ENCODE assay signal across 13 cellular contexts in genomic region chr3:73419179-73419803, GRCh38.
DNase-seq lines count a peak whose midpoint lies in the region; ATAC-seq and TF ChIP-seq lines count a peak whose summit lies in the region.
"Had no signal": no experiment of that assay in that cellular context is flagged by ENCODE, and none has a peak within 500 bp of the region (broad histone marks: within the 10 kb centered on the region; RNA-seq: fewer than 3 reads in every experiment).

No MANE protein-coding gene starts in this region.

- peaks cover 7% of the 10 kb centered on the region for H3K36me3 Mint-ChIP-seq in HFFc6 (ENCODE audit: low read depth)

- intact Hi-C loops in lower lobe of right lung (cut with DNase I) (no loop called here), uterus (cut with DNase I; ENCODE audit: low total_unique reads) (no loop called here)

- H3K27me3 ChIP-seq in endocrine pancreas (ENCODE audit: control insufficient read depth, insufficient read depth, low read length) (no peaks in the 10 kb centered on the region), lower lobe of right lung (ENCODE audit: low read depth) (no peaks in the 10 kb centered on the region), uterus (no peaks in the 10 kb centered on the region)
- H3K27me3 ChIP-seq: pancreas had no signal

- H3K27ac ChIP-seq in lower lobe of right lung (peak overlapping the region; percentile 5), uterus (peak overlapping the region; percentile 73 to 86)
- H3K27ac ChIP-seq: coronary artery, HL-60, pancreas had no signal

- peaks cover 55% of the 10 kb centered on the region for H3K4me1 Mint-ChIP-seq in HFFc6 (ENCODE audit: low read depth)

- ATAC-seq in lower lobe of right lung (no peak), GM19324 (IDR thresholded peaks at IDR 0.05; ENCODE audit: low FRiP score, unreplicated experiment) (no peak), GM21367 (IDR thresholded peaks at IDR 0.05; ENCODE audit: unreplicated experiment) (no peak)

- H3K4me3 ChIP-seq in endocrine pancreas (ENCODE audit: control insufficient read depth, insufficient read depth, low read length) (peak overlapping the region; percentile 26), lower lobe of right lung (no peak overlapping the region), uterus (no peak overlapping the region)
- H3K4me3 ChIP-seq: coronary artery, pancreas had no signal

- peak; percentile 90 for DNase-seq in HFFc6
- no peak for DNase-seq in lower lobe of right lung
- DNase-seq in uterus: no peak
- no peak for DNase-seq in central memory CD4-positive, alpha-beta T cell
- DNase-seq: activated T-cell treated with anti-CD3 and anti-CD28 coated beads, Interleukin-2, amount 50 U/mL, for 24 hours; NCI-H1436 treated with DMSO at 0.1 percent for 48 hours; pancreas; T1000 had no signal

- no peak for TF ChIP-seq POLR2A in uterus (IDR thresholded peaks at IDR 0.05)

- peak overlapping the region; percentile 93 for H3K27ac Mint-ChIP-seq in HFFc6
- H3K27ac Mint-ChIP-seq: activated T-cell treated with anti-CD3 and anti-CD28 coated beads, Interleukin-2, amount 50 U/mL, for 24 hours had no signal

- H3K9me3 Mint-ChIP-seq in HFFc6: peaks cover 6% of the 10 kb centered on the region
- H3K9me3 Mint-ChIP-seq: activated T-cell treated with anti-CD3 and anti-CD28 coated beads, Interleukin-2, amount 50 U/mL, for 24 hours had no signal

- H3K36me3 ChIP-seq in endocrine pancreas (ENCODE audit: control insufficient read depth, insufficient read depth, low read length) (no peaks in the 10 kb centered on the region), lower lobe of right lung (no peaks in the 10 kb centered on the region), uterus (no peaks in the 10 kb centered on the region)
- H3K36me3 ChIP-seq: pancreas had no signal

- H3K27me3 Mint-ChIP-seq in HFFc6 (ENCODE audit: insufficient read depth): no peaks in the 10 kb centered on the region; the same call in 1 of the 2 replicates

- peak overlapping the region; percentile 85 for H3K4me3 Mint-ChIP-seq in HFFc6
- H3K4me3 Mint-ChIP-seq: activated T-cell treated with anti-CD3 and anti-CD28 coated beads, Interleukin-2, amount 50 U/mL, for 24 hours had no signal

- H3K9me3 ChIP-seq in endocrine pancreas (ENCODE audit: control insufficient read depth, low read length) (no peaks in the 10 kb centered on the region), lower lobe of right lung (no peaks in the 10 kb centered on the region), uterus (no peaks in the 10 kb centered on the region)
- H3K9me3 ChIP-seq: pancreas had no signal

- H3K4me1 ChIP-seq in endocrine pancreas (ENCODE audit: control insufficient read depth, insufficient read depth, low read length) (peaks cover 7% of the 10 kb centered on the region), lower lobe of right lung (no peaks in the 10 kb centered on the region), uterus (peaks cover 14 to 19% of the 10 kb centered on the region in 2 donors)

- no peak overlapping the region for H3K9ac ChIP-seq in endocrine pancreas (ENCODE audit: control insufficient read depth, insufficient read depth, low read length)

- TF ChIP-seq CTCF in HFFc6 (IDR thresholded peaks at IDR 0.05): peak; percentile 69
- no peak for TF ChIP-seq CTCF in lower lobe of right lung (IDR thresholded peaks at IDR 0.05)
- peak in 2 of 4 experiments; percentile 41 to 52 for TF ChIP-seq CTCF in uterus (IDR thresholded peaks at IDR 0.05)
